Comparison of ENCODE assay signal across 11 cellular contexts in the genomic region with DNA sequence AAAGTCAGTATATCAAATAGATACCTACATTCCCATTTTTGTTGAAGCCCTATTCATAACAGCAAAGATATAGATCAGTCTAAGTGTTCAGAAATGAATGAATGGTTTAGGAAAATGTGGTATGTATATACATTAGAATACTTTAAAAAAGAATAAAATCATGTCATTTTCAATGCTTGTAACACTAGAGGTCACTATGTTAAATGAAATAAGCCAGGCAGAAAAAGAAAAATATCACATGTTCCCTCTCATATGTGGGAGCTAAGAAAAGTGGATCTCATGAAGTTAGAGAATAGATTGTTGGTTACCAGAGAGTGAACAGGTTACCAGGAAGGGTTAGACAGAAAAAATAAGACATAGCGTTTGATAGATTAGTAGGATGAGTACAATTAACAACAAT.
DNase-seq lines count a peak whose midpoint lies in the region; ATAC-seq and TF ChIP-seq lines count a peak whose summit lies in the region.
"Had no signal": no experiment of that assay in that cellular context is flagged by ENCODE, and none has a peak within 500 bp of the region (broad histone marks: within the 10 kb centered on the region; RNA-seq: fewer than 3 reads in every experiment).

No MANE protein-coding gene starts in this region.

- H3K27me3 ChIP-seq in dorsolateral prefrontal cortex = no peaks in the 10 kb centered on the region

- no peak for ATAC-seq in GM21423 (IDR thresholded peaks at IDR 0.05; ENCODE audit: unreplicated experiment)
- ATAC-seq: Right ventricle myocardium inferior had no signal

- H3K4me3 Mint-ChIP-seq in progenitor cell of endocrine pancreas (ENCODE audit: low read depth) = no peak overlapping the region
- H3K4me3 Mint-ChIP-seq: central memory CD8-positive, alpha-beta T cell had no signal

- H3K27ac Mint-ChIP-seq in progenitor cell of endocrine pancreas = no peak overlapping the region

- peaks cover 9% of the 10 kb centered on the region for H3K9me3 Mint-ChIP-seq in progenitor cell of endocrine pancreas (ENCODE audit: low read depth)

- H3K27ac ChIP-seq in dorsolateral prefrontal cortex = no peak overlapping the region

- no peak overlapping the region for H3K4me3 ChIP-seq in dorsolateral prefrontal cortex

- H3K36me3 Mint-ChIP-seq in progenitor cell of endocrine pancreas (ENCODE audit: insufficient read depth) = no peaks in the 10 kb centered on the region

- intact Hi-C loops in dorsolateral prefrontal cortex (cut with DNase I) = loop anchor here in 1 of 2 donors (5.0 kb wide), 1 partner anchor 771 kb away; no protein-coding TSS in a partner anchor

- no peaks in the 10 kb centered on the region for H3K27me3 Mint-ChIP-seq in progenitor cell of endocrine pancreas
- H3K27me3 Mint-ChIP-seq: central memory CD8-positive, alpha-beta T cell had no signal

- H3K4me1 Mint-ChIP-seq in progenitor cell of endocrine pancreas (ENCODE audit: low read depth) = peaks cover 10% of the 10 kb centered on the region
- H3K4me1 Mint-ChIP-seq: central memory CD8-positive, alpha-beta T cell had no signal

- DNase-seq in NCI-H2081 (lab: John Stamatoyannopoulos, UW) (peak; percentile 7 to 44), NCI-H2081 treated with DMSO at 0.1 percent for 48 hours (lab: John Stamatoyannopoulos, UW) (no peak), NCI-H446 treated with DMSO at 0.1 percent for 48 hours (lab: John Stamatoyannopoulos, UW) (peak; percentile 31), dorsolateral prefrontal cortex (no peak), progenitor cell of endocrine pancreas (ENCODE audit: low spot score, unreplicated experiment) (no peak), hypothalamus (lab: John Stamatoyannopoulos, UW) (no peak), NCI-H82 (lab: John Stamatoyannopoulos, UW) (no peak)
- DNase-seq: H7 had no signal

- peak in 51 of 56 donors; percentile 19 to 67 (median 43) for TF ChIP-seq CTCF in dorsolateral prefrontal cortex (IDR thresholded peaks at IDR 0.05 in 54 of 56, conservative IDR thresholded peaks at IDR 0.05 in 2 of 56; ENCODE audit: low read depth in 1 of 56, partially characterized antibody in 56 of 56)
- peak; percentile 43 for TF ChIP-seq CTCF in progenitor cell of endocrine pancreas (IDR thresholded peaks at IDR 0.05; ENCODE audit: unreplicated experiment)

Comparison
In these comparisons a context has a peak if more than half of its experiments do, and no peak if none do; other contexts are left out.
1. DNase-seq: peak in NCI-H2081 (2 of 2) and NCI-H446 treated with DMSO at 0.1 percent for 48 hours (single experiment); none in NCI-H2081 treated with DMSO at 0.1 percent for 48 hours (single experiment), dorsolateral prefrontal cortex (0 of 10), progenitor cell of endocrine pancreas (single experiment), hypothalamus (0 of 51) and NCI-H82 (single experiment).